Comparison of ENCODE assay signal across 8 cellular contexts in the genomic region with DNA sequence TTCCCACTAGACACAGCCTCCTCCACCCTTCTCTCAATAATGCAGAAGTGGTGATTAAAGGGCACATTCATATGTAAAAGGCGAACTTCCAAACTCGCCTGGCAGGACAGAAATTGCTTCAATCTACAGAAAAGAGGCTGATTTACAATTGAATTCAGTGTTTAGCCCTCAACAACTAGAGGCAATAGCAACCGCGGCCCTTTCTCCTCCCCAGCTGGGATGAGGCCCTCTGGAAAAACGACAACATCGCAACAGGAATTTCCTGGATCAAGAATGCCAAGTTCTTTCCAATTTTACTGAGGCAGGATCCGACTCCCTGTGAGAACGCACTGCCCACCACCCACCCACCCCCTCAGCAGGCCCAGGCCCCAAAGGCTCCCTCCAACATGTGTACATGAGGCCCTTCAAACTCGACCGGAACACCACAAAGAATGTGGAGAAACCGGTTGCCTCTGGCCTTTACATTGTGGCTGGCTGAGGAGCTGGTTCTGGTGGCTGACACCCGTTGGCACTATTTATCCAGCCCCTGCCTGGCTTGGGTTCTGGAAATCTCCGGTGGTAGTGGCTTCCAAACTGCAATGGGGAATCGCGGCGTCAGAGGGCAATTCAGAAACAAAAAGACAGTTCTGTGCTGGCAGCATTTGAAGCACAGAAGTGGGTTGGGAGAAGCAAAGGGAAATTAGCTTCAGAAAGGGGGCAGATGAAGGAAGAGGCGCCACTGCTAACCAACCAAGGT. TPM values are rescaled to one million over a fixed set of nuclear protein-coding genes. Genes with fewer than 3 reads are reported as not detected.
A peak's percentile ranks its signal among the peaks of the same experiment; 100 is the strongest.
DNase-seq lines count a peak whose midpoint lies in the region; ATAC-seq and TF ChIP-seq lines count a peak whose summit lies in the region.

No MANE protein-coding gene starts in this region.

- no peaks in the 10 kb centered on the region for H3K36me3 ChIP-seq in prostate gland

- no peak for ATAC-seq in GM19452 (IDR thresholded peaks at IDR 0.05; ENCODE audit: unreplicated experiment)

- in situ Hi-C loops in GM13976 (cut with MboI; ENCODE audit: low sequenced_read_pairs, unreplicated experiment): no loop called here

- peak; percentile 14 for TF ChIP-seq POLR2A in prostate gland (IDR thresholded peaks at IDR 0.05)

- no peak for TF ChIP-seq CTCF in C4-2B (conservative IDR thresholded peaks at IDR 0.05)
- no peak for TF ChIP-seq CTCF in prostate gland (IDR thresholded peaks at IDR 0.05)
- TF ChIP-seq CTCF in GM13976 (IDR thresholded peaks at IDR 0.05; ENCODE audit: borderline replicate concordance, control extremely low read depth, extremely low read depth, insufficient read depth, missing control alignments): no peak

- peak; percentile 71 for TF ChIP-seq EP300 in Ishikawa (IDR thresholded peaks at IDR 0.05; ENCODE audit: borderline replicate concordance)

- H3K27me3 ChIP-seq in prostate gland (replicated peaks; ENCODE audit: insufficient read depth): no peaks in the 10 kb centered on the region

- DNase-seq in amygdala (lab: John Stamatoyannopoulos, UW): peak in 51 of 56 donors; percentile 10 to 82 (median 58)
- DNase-seq in hepatic stellate cell (ENCODE audit: low spot score): peak; percentile 29
- peak; percentile 95 for DNase-seq in prostate gland (ENCODE audit: low spot score)
- no peak for DNase-seq in NCI-H146 treated with DMSO at 0.1 percent for 48 hours (lab: John Stamatoyannopoulos, UW; ENCODE audit: unreplicated experiment)
- DNase-seq in GM13976 (ENCODE audit: low spot score): no peak

- H3K27ac ChIP-seq in C4-2B: peak overlapping the region; percentile 92
- H3K27ac ChIP-seq in prostate gland: peak overlapping the region; percentile 91 to 96

- WGBS in prostate gland: 12% methylated on average over 17 of the region's 17 CpGs

- intact Hi-C loops in prostate gland (cut with DNase I): loop anchor here (2.0 kb wide), 2 partner anchors 39 to 43 kb away; no protein-coding TSS in a partner anchor

- H3K4me3 ChIP-seq in prostate gland: no peak overlapping the region

- TF ChIP-seq RAD21 in Ishikawa (IDR thresholded peaks at IDR 0.05; ENCODE audit: low read depth): peak; percentile 16; the same call in 1 of the 2 replicates

- no peaks in the 10 kb centered on the region for H3K9me3 ChIP-seq in prostate gland

- H3K4me1 ChIP-seq in prostate gland (replicated peaks): peaks cover 45% of the 10 kb centered on the region

TF ChIP-seq in Ishikawa, 13 proteins besides CTCF, POLR2A, EP300 and RAD21:
- TF ChIP-seq FOXM1 (IDR thresholded peaks at IDR 0.05; ENCODE audit: borderline replicate concordance, low read depth): 0 out of 2 replicates have a peak, but pooled peaks have one; percentile 22
- peak; percentile 75 for TF ChIP-seq NFIC (IDR thresholded peaks at IDR 0.05)
- TF ChIP-seq TCF12 (IDR thresholded peaks at IDR 0.05; ENCODE audit: low read depth): peak; percentile 86
- TF ChIP-seq, protein P1, sequence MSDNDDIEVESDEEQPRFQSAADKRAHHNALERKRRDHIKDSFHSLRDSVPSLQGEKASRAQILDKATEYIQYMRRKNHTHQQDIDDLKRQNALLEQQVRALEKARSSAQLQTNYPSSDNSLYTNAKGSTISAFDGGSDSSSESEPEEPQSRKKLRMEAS (IDR thresholded peaks at IDR 0.05): peak; percentile 96
- TF ChIP-seq ZBTB7A (IDR thresholded peaks at IDR 0.05; ENCODE audit: low read depth): peak; percentile 85; the same call in 1 of the 2 replicates
- TF ChIP-seq TAF1 (IDR thresholded peaks at IDR 0.05; ENCODE audit: low read depth): no peak
- TF ChIP-seq CREB1 (IDR thresholded peaks at IDR 0.05; ENCODE audit: low read depth): no peak
- no peak for TF ChIP-seq CEBPB (IDR thresholded peaks at IDR 0.05)
- peak; percentile 2; the same call in 1 of the 2 replicates for TF ChIP-seq USF1 (IDR thresholded peaks at IDR 0.05)
- TF ChIP-seq, protein P2, sequence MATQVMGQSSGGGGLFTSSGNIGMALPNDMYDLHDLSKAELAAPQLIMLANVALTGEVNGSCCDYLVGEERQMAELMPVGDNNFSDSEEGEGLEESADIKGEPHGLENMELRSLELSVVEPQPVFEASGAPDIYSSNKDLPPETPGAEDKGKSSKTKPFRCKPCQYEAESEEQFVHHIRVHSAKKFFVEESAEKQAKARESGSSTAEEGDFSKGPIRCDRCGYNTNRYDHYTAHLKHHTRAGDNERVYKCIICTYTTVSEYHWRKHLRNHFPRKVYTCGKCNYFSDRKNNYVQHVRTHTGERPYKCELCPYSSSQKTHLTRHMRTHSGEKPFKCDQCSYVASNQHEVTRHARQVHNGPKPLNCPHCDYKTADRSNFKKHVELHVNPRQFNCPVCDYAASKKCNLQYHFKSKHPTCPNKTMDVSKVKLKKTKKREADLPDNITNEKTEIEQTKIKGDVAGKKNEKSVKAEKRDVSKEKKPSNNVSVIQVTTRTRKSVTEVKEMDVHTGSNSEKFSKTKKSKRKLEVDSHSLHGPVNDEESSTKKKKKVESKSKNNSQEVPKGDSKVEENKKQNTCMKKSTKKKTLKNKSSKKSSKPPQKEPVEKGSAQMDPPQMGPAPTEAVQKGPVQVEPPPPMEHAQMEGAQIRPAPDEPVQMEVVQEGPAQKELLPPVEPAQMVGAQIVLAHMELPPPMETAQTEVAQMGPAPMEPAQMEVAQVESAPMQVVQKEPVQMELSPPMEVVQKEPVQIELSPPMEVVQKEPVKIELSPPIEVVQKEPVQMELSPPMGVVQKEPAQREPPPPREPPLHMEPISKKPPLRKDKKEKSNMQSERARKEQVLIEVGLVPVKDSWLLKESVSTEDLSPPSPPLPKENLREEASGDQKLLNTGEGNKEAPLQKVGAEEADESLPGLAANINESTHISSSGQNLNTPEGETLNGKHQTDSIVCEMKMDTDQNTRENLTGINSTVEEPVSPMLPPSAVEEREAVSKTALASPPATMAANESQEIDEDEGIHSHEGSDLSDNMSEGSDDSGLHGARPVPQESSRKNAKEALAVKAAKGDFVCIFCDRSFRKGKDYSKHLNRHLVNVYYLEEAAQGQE (IDR thresholded peaks at IDR 0.05; ENCODE audit: low read depth): no peak
- TF ChIP-seq YY1 (IDR thresholded peaks at IDR 0.05; ENCODE audit: low read depth): peak; percentile 39; the same call in 1 of the 2 replicates
- peak; percentile 97 for TF ChIP-seq TEAD4 (IDR thresholded peaks at IDR 0.05)
- 0 out of 2 replicates have a peak, but pooled peaks have one; percentile 29 for TF ChIP-seq EGR1 (IDR thresholded peaks at IDR 0.05)

RNA-seq across cellular contexts. Expression of gene ZMYND8, which starts 36.8 kb away (rescaled TPM):
- 10 to 100 TPM; 19.9 to 70.9 TPM for total RNA-seq in prostate gland

Comparison
In these comparisons a context has a peak if more than half of its experiments do, and no peak if none do; other contexts are left out.
1. DNase-seq: peak in amygdala (51 of 56), hepatic stellate cell (single experiment) and prostate gland (single experiment); none in NCI-H146 treated with DMSO at 0.1 percent for 48 hours (single experiment) and GM13976 (single experiment).